Comparison of ENCODE assay signal across 9 cellular contexts in the genomic region with DNA sequence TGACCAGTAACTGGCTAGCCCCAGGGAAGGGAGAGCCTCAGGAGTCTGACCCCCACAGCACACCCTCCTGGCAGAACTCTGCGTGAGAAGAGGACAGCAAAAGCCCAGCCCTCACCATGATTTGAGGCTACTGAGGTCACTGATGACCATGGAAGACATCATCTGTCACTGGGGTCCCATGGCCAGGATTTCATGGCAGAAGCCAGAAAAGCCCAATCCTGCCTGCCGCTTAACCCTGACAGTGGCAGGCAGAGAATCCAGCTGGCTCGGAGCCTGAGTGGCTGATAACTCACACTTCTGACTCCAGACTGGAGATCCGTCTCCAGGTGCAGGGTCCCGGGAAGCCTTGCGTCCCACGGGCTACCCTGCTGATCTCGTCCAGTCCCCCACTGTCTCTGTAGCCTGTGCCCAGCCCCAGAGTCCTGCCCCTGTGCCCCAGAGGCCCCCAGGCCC. TPM values are rescaled to one million over a fixed set of nuclear protein-coding genes. Genes with fewer than 3 reads are reported as not detected.
DNase-seq lines count a peak whose midpoint lies in the region; ATAC-seq and TF ChIP-seq lines count a peak whose summit lies in the region.
"Had no signal": no experiment of that assay in that cellular context is flagged by ENCODE, and none has a peak within 500 bp of the region (broad histone marks: within the 10 kb centered on the region; RNA-seq: fewer than 3 reads in every experiment).

No MANE protein-coding gene starts in this region.

- H3K9ac ChIP-seq in HUES64 (ENCODE audit: low read depth, low read length): no peak overlapping the region
- peak overlapping the region; percentile 43 for H3K9ac ChIP-seq in mesenchymal stem cell (ENCODE audit: low read length)

- H4K8ac ChIP-seq in mesenchymal stem cell (ENCODE audit: low read length): peak overlapping the region; percentile 98

- BruUV-seq in A673 (replicated peaks; lab: Mats Ljungman, UMichigan): no TSS peak

- H3K27me3 ChIP-seq in A673 (replicated peaks; ENCODE audit: insufficient read depth, low read depth, low read length, poor library complexity) (no peaks in the 10 kb centered on the region), HUES64 (ENCODE audit: insufficient read depth, low read length) (peaks cover 52% of the 10 kb centered on the region), mesenchymal stem cell (ENCODE audit: control insufficient read depth in 1 of 2, insufficient read depth in 1 of 2, low read length in 2 of 2) (peaks cover 10 to 23% of the 10 kb centered on the region in 2 experiments)

- peak overlapping the region; percentile 51 for H3K4me3 ChIP-seq in A673 (ENCODE audit: low read depth, low read length, poor library complexity, severe bottlenecking)
- H3K4me3 ChIP-seq in HUES64 (ENCODE audit: low read length): peak overlapping the region; percentile 65
- peak overlapping the region in 1 of 2 experiments; percentile 58 for H3K4me3 ChIP-seq in mesenchymal stem cell (ENCODE audit: insufficient read depth in 1 of 2, low read depth in 1 of 2, low read length in 2 of 2)

- DNase-seq in A673 (ENCODE audit: low spot score): no peak
- DNase-seq in mesenchymal stem cell: peak; percentile 33
- no peak for DNase-seq in mucosa of gallbladder (ENCODE audit: low spot score)
- no peak for DNase-seq in NCI-H526 (lab: John Stamatoyannopoulos, UW)
- DNase-seq: activated CD8-positive, alpha-beta memory T cell treated with anti-CD3 and anti-CD28 coated beads for 24 hours had no signal

- H3K9me3 ChIP-seq in A673 (ENCODE audit: low read depth, low read length, poor library complexity, severe bottlenecking): no peaks in the 10 kb centered on the region
- H3K9me3 ChIP-seq in HUES64 (ENCODE audit: insufficient read depth, low read depth, low read length): no peaks in the 10 kb centered on the region
- H3K9me3 ChIP-seq in mesenchymal stem cell (ENCODE audit: control insufficient read depth, low read length): no peaks in the 10 kb centered on the region

- H3K14ac ChIP-seq in mesenchymal stem cell (ENCODE audit: low read length in 2 of 2): no peak overlapping the region

- CTCF ChIA-PET in A673 (lab: Charles Lee): interaction anchor here (0.6 to 1.2 kb wide), 3 partner anchors 19 to 120 kb away, joined by 3 to 6 read pairs (median 5); no protein-coding TSS in a partner anchor

- H3K4ac ChIP-seq in mesenchymal stem cell (ENCODE audit: low read depth in 1 of 2, low read length in 2 of 2): peak overlapping the region in 1 of 2 experiments; percentile 56

- intact Hi-C loops in A673 (cut with micrococcal nuclease; ENCODE audit: unreplicated experiment): no loop called here

- no peak overlapping the region for H3K23ac ChIP-seq in mesenchymal stem cell (ENCODE audit: low read length in 2 of 2)

- peak overlapping the region in 1 of 2 experiments; percentile 88 for H3K18ac ChIP-seq in mesenchymal stem cell (ENCODE audit: low read depth in 1 of 2, low read length in 2 of 2)

- H3K27ac ChIP-seq in A673 (ENCODE audit: low read depth, low read length, poor library complexity, severe bottlenecking) (peak overlapping the region; percentile 29), HUES64 (ENCODE audit: low read depth, low read length) (no peak overlapping the region), cingulate gyrus (ENCODE audit: low read depth, low read length) (peak overlapping the region; percentile 67), mesenchymal stem cell (ENCODE audit: low read length, poor library complexity, severe bottlenecking) (no peak overlapping the region)

- peak overlapping the region; percentile 70 for H3K4me2 ChIP-seq in mesenchymal stem cell (ENCODE audit: low read length, poor library complexity, severe bottlenecking)

- no peak overlapping the region for H2BK15ac ChIP-seq in mesenchymal stem cell (ENCODE audit: low read depth, poor library complexity, severe bottlenecking)

- peaks cover 35% of the 10 kb centered on the region for H3K4me1 ChIP-seq in A673 (ENCODE audit: insufficient read depth, low read length, poor library complexity, severe bottlenecking)
- peaks cover 13% of the 10 kb centered on the region for H3K4me1 ChIP-seq in HUES64 (ENCODE audit: insufficient read depth, low read length)
- peaks cover 29% of the 10 kb centered on the region for H3K4me1 ChIP-seq in mesenchymal stem cell (ENCODE audit: control insufficient read depth, insufficient read depth, low read depth, low read length)

- POLR2A ChIA-PET in A673 (lab: Charles Lee; ENCODE audit: low non-redundant PET): interaction anchor here (0.7 kb wide), 1 partner anchor 25 kb away, joined by 3 read pairs; no protein-coding TSS in a partner anchor

- H3K36me3 ChIP-seq in A673 (ENCODE audit: insufficient read depth, low read length, poor library complexity, severe bottlenecking) (no peaks in the 10 kb centered on the region), HUES64 (ENCODE audit: insufficient read depth, low read length) (no peaks in the 10 kb centered on the region), mesenchymal stem cell (ENCODE audit: control insufficient read depth in 1 of 2, insufficient read depth in 2 of 2, low read depth in 1 of 2, low read length in 2 of 2) (peaks cover 0 to 21% of the 10 kb centered on the region in 2 experiments)

- no peak overlapping the region for H2AK5ac ChIP-seq in mesenchymal stem cell (ENCODE audit: low read length, severe bottlenecking)

- H2BK120ac ChIP-seq in mesenchymal stem cell (ENCODE audit: low read depth, low read length): peak overlapping the region; percentile 78

- H4K91ac ChIP-seq in mesenchymal stem cell (ENCODE audit: low read length): peak overlapping the region; percentile 74

- no peak overlapping the region for H2BK5ac ChIP-seq in mesenchymal stem cell (ENCODE audit: low read depth, low read length, poor library complexity, severe bottlenecking)

- 55% methylated on average over 8 of the region's 8 CpGs for WGBS in HUES64
- WGBS in mesenchymal stem cell: 66% methylated on average over 8 of the region's 8 CpGs

- peak overlapping the region; percentile 73 for H2AFZ ChIP-seq in mesenchymal stem cell (ENCODE audit: low read depth, low read length)

- ATAC-seq in HG03439 (IDR thresholded peaks at IDR 0.05; ENCODE audit: unreplicated experiment) (no peak), GM18867 (IDR thresholded peaks at IDR 0.05; ENCODE audit: unreplicated experiment) (no peak)

- no peaks in the 10 kb centered on the region for H3K79me1 ChIP-seq in mesenchymal stem cell (replicated peaks; ENCODE audit: low read length, poor library complexity, severe bottlenecking)

- peak overlapping the region; percentile 5 to 75 for H2BK12ac ChIP-seq in mesenchymal stem cell (ENCODE audit: low read length in 2 of 2)

- no peak for TF ChIP-seq CTCF in A673 (conservative IDR thresholded peaks at IDR 0.05; ENCODE audit: low read depth, low read length)

RNA-seq across cellular contexts. Expression of a gene that starts 17.5 kb away (rescaled TPM):
- total RNA-seq in A673 (2021) (0.09 and 0.24 TPM in 2 replicates), mucosa of gallbladder (0.43 TPM)
- polyA plus RNA-seq in HUES64 (2013, experiment 1 of 2): 0.10 TPM
- polyA plus RNA-seq in HUES64 (2013, experiment 2 of 2): not detected
- not detected for polyA plus RNA-seq in mesenchymal stem cell (2013, experiment 1 of 2)
- 0.01 TPM for polyA plus RNA-seq in mesenchymal stem cell (2013, experiment 2 of 2)

RNA-seq across cellular contexts. Expression of a gene that starts 30.6 kb away (rescaled TPM):
- total RNA-seq in A673 (2021) (17.8 and 22.3 TPM in 2 replicates), mucosa of gallbladder (9.3 TPM)
- polyA plus RNA-seq in HUES64 (2013, experiment 1 of 2): 18.9 TPM
- 15.8 TPM for polyA plus RNA-seq in HUES64 (2013, experiment 2 of 2)
- 11.8 TPM for polyA plus RNA-seq in mesenchymal stem cell (2013, experiment 1 of 2)
- 11.7 TPM for polyA plus RNA-seq in mesenchymal stem cell (2013, experiment 2 of 2)

RNA-seq across cellular contexts. Expression of a gene that starts 51.3 kb away (rescaled TPM):
- not detected in 2 replicates for total RNA-seq in A673 (2021)
- polyA plus RNA-seq in HUES64 (2013, experiment 1 of 2): 0.60 TPM
- polyA plus RNA-seq in HUES64 (2013, experiment 2 of 2): 0.32 TPM
- polyA plus RNA-seq in mesenchymal stem cell (2013, experiment 1 of 2): not detected
- not detected for polyA plus RNA-seq in mesenchymal stem cell (2013, experiment 2 of 2)
- 0.12 TPM for total RNA-seq in mucosa of gallbladder

Comparison
In these comparisons a context has a peak if more than half of its experiments do, and no peak if none do; other contexts are left out.
1. H3K27ac ChIP-seq: peak in A673 (single experiment) and cingulate gyrus (single experiment); none in HUES64 (single experiment) and mesenchymal stem cell (single experiment).